ENCODE assay signal across 16 cellular contexts in genomic region chr10:97459111-97459510, GRCh38. TPM values are rescaled to one million over a fixed set of nuclear protein-coding genes. Genes with fewer than 3 reads are reported as not detected.
DNase-seq lines count a peak whose midpoint lies in the region; ATAC-seq and TF ChIP-seq lines count a peak whose summit lies in the region.
"Had no signal": no experiment of that assay in that cellular context is flagged by ENCODE, and none has a peak within 500 bp of the region (broad histone marks: within the 10 kb centered on the region; RNA-seq: fewer than 3 reads in every experiment).

No MANE protein-coding gene starts in this region.

- WGBS in endodermal cell (ENCODE audit: insufficient coverage in 1 of 2, insufficient read length in 1 of 2), 2 experiments = 94 to 100% methylated on average over 2 to 7 of the region's 7 CpGs

- H3K36me3 ChIP-seq in endodermal cell (ENCODE audit: control insufficient read depth, insufficient read depth, low read length) = peaks cover 95% of the 10 kb centered on the region

- no peaks in the 10 kb centered on the region for H3K27me3 Mint-ChIP-seq in activated CD8-positive, alpha-beta T cell treated with anti-CD3 and anti-CD28 coated beads for 36 hours
- H3K27me3 Mint-ChIP-seq in activated CD8-positive, alpha-beta T cell treated with anti-CD3 and anti-CD28 coated beads, Interleukin-2, amount 10 ng/mL, durations not matched to agents 7 days and 5 days (ENCODE audit: low read depth) = no peaks in the 10 kb centered on the region
- no peaks in the 10 kb centered on the region for H3K27me3 Mint-ChIP-seq in chondrocyte (ENCODE audit: low read depth)
- H3K27me3 Mint-ChIP-seq in endodermal cell (ENCODE audit: insufficient read depth) = no peaks in the 10 kb centered on the region
- H3K27me3 Mint-ChIP-seq: CD4-positive, alpha-beta T cell had no signal

- POLR2A ChIA-PET in activated CD8-positive, alpha-beta T cell treated with anti-CD3 and anti-CD28 coated beads for 36 hours (lab: Charles Lee) = interaction anchor here (0.6 kb wide), 1 partner anchor 38 kb away, joined by 3 read pairs; no protein-coding TSS in a partner anchor
- POLR2A ChIA-PET in activated CD8-positive, alpha-beta T cell treated with anti-CD3 and anti-CD28 coated beads, Interleukin-2, amount 10 ng/mL, durations not matched to agents 7 days and 5 days (lab: Charles Lee) = no interaction called here
- POLR2A ChIA-PET in RWPE1 (lab: Yijun Ruan, JAX; ENCODE audit: low non-redundant PET) = no interaction called here

- peaks cover 14% of the 10 kb centered on the region for H3K4me1 Mint-ChIP-seq in activated CD8-positive, alpha-beta T cell treated with anti-CD3 and anti-CD28 coated beads for 36 hours (ENCODE audit: low read depth)
- H3K4me1 Mint-ChIP-seq in activated CD8-positive, alpha-beta T cell treated with anti-CD3 and anti-CD28 coated beads, Interleukin-2, amount 10 ng/mL, durations not matched to agents 7 days and 5 days (ENCODE audit: low read depth) = peaks cover 5% of the 10 kb centered on the region
- H3K4me1 Mint-ChIP-seq in chondrocyte (ENCODE audit: low read depth) (peaks cover 15% of the 10 kb centered on the region), endodermal cell (no peaks in the 10 kb centered on the region)
- peaks cover 7% of the 10 kb centered on the region for H3K4me1 Mint-ChIP-seq in stimulated activated effector memory CD8-positive, alpha-beta T cell treated with anti-CD3 and anti-CD28 coated beads, Interleukin-12 subunit alpha, Interleukin-12 subunit beta, amount 100 ng/mL, for 72 hours

- TF ChIP-seq CTCF in activated CD8-positive, alpha-beta T cell treated with anti-CD3 and anti-CD28 coated beads for 36 hours (IDR thresholded peaks at IDR 0.05) = no peak
- TF ChIP-seq CTCF in RWPE1 (conservative IDR thresholded peaks at IDR 0.05; ENCODE audit: low read depth) (no peak), chondrocyte (IDR thresholded peaks at IDR 0.05) (no peak), endodermal cell (conservative IDR thresholded peaks at IDR 0.05) (no peak)

- intact Hi-C loops in activated CD8-positive, alpha-beta T cell treated with anti-CD3 and anti-CD28 coated beads for 36 hours (cut with micrococcal nuclease) = no loop called here

- H3K4me3 ChIP-seq in endodermal cell (ENCODE audit: low read length) = no peak overlapping the region
- H3K4me3 ChIP-seq: K562 had no signal

- no peak overlapping the region for H3K4me3 Mint-ChIP-seq in activated CD8-positive, alpha-beta T cell treated with anti-CD3 and anti-CD28 coated beads for 36 hours
- H3K4me3 Mint-ChIP-seq in activated CD8-positive, alpha-beta T cell treated with anti-CD3 and anti-CD28 coated beads, Interleukin-2, amount 10 ng/mL, durations not matched to agents 7 days and 5 days = no peak overlapping the region
- H3K4me3 Mint-ChIP-seq in chondrocyte (ENCODE audit: unreplicated experiment) (no peak overlapping the region), endodermal cell (no peak overlapping the region)
- no peak overlapping the region for H3K4me3 Mint-ChIP-seq in stimulated activated effector memory CD8-positive, alpha-beta T cell treated with anti-CD3 and anti-CD28 coated beads, Interleukin-12 subunit alpha, Interleukin-12 subunit beta, amount 100 ng/mL, for 72 hours
- H3K4me3 Mint-ChIP-seq: CD4-positive, alpha-beta T cell had no signal

- ATAC-seq in activated CD8-positive, alpha-beta T cell treated with anti-CD3 and anti-CD28 coated beads for 36 hours = no peak
- ATAC-seq in activated CD8-positive, alpha-beta T cell treated with anti-CD3 and anti-CD28 coated beads, Interleukin-2, amount 10 ng/mL, durations not matched to agents 7 days and 5 days = no peak
- no peak for ATAC-seq in stimulated activated effector memory CD8-positive, alpha-beta T cell treated with anti-CD3 and anti-CD28 coated beads, Interleukin-12 subunit alpha, Interleukin-12 subunit beta, amount 100 ng/mL, for 72 hours
- ATAC-seq: K562, Panc1 had no signal

- no peak overlapping the region for H3K9ac ChIP-seq in endodermal cell (ENCODE audit: extremely low read depth, low read length, poor library complexity, severe bottlenecking)

- H3K27ac ChIP-seq in RWPE1 (0 out of 2 replicates have a peak overlapping the region, but pooled peaks have one; percentile 7), endodermal cell (ENCODE audit: low read depth, low read length) (no peak overlapping the region)

- H3K27me3 ChIP-seq in endodermal cell (ENCODE audit: control insufficient read depth, insufficient read depth, low read length, poor library complexity, severe bottlenecking) = no peaks in the 10 kb centered on the region
- H3K27me3 ChIP-seq: BE2C had no signal

- H3K9me3 ChIP-seq in endodermal cell (ENCODE audit: control insufficient read depth, low read length) = no peaks in the 10 kb centered on the region
- H3K9me3 ChIP-seq: BE2C had no signal

- no peaks in the 10 kb centered on the region for H3K4me1 ChIP-seq in endodermal cell (ENCODE audit: control insufficient read depth, insufficient read depth, low read length)

- CTCF ChIA-PET in activated CD8-positive, alpha-beta T cell treated with anti-CD3 and anti-CD28 coated beads for 36 hours (lab: Charles Lee) = interaction anchor here (0.8 to 1.4 kb wide), 2 partner anchors 11 to 51 kb away, joined by 3 read pairs; no protein-coding TSS in a partner anchor
- CTCF ChIA-PET in activated CD8-positive, alpha-beta T cell treated with anti-CD3 and anti-CD28 coated beads, Interleukin-2, amount 10 ng/mL, durations not matched to agents 7 days and 5 days (lab: Charles Lee) = no interaction called here
- CTCF ChIA-PET in RWPE1 (lab: Yijun Ruan, JAX) = interaction anchor here (1.1 kb wide), 1 partner anchor 152 kb away, joined by 6 read pairs; no protein-coding TSS in a partner anchor

- H3K36me3 Mint-ChIP-seq in activated CD8-positive, alpha-beta T cell treated with anti-CD3 and anti-CD28 coated beads for 36 hours (ENCODE audit: low read depth) = peaks cover 66% of the 10 kb centered on the region
- H3K36me3 Mint-ChIP-seq in activated CD8-positive, alpha-beta T cell treated with anti-CD3 and anti-CD28 coated beads, Interleukin-2, amount 10 ng/mL, durations not matched to agents 7 days and 5 days (ENCODE audit: low read depth) = peaks cover 83% of the 10 kb centered on the region
- peaks cover 51% of the 10 kb centered on the region for H3K36me3 Mint-ChIP-seq in chondrocyte (ENCODE audit: low read depth)
- H3K36me3 Mint-ChIP-seq in stimulated activated effector memory CD8-positive, alpha-beta T cell treated with anti-CD3 and anti-CD28 coated beads, Interleukin-12 subunit alpha, Interleukin-12 subunit beta, amount 100 ng/mL, for 72 hours = peaks cover 96% of the 10 kb centered on the region
- peaks cover 82% of the 10 kb centered on the region for H3K36me3 Mint-ChIP-seq in endodermal cell (ENCODE audit: low read depth)

- DNase-seq in activated CD8-positive, alpha-beta T cell treated with anti-CD3 and anti-CD28 coated beads for 36 hours = no peak
- DNase-seq in activated CD8-positive, alpha-beta T cell treated with anti-CD3 and anti-CD28 coated beads, Interleukin-2, amount 10 ng/mL, durations not matched to agents 7 days and 5 days = no peak
- DNase-seq in RWPE1 (ENCODE audit: low spot score) (no peak), chondrocyte (ENCODE audit: low spot score) (no peak), islet precursor cell (no peak), endodermal cell (no peak), NCI-H1930 (lab: John Stamatoyannopoulos, UW) (no peak)
- no peak for DNase-seq in stimulated activated effector memory CD8-positive, alpha-beta T cell treated with anti-CD3 and anti-CD28 coated beads, Interleukin-12 subunit alpha, Interleukin-12 subunit beta, amount 100 ng/mL, for 72 hours (ENCODE audit: low spot score in 2 of 2)
- DNase-seq: 8988T; BE2C; CD4-positive, alpha-beta T cell; GF-D8; GOT3; NCI-H1105 had no signal

- peak overlapping the region; percentile 31 for H3K27ac Mint-ChIP-seq in activated CD8-positive, alpha-beta T cell treated with anti-CD3 and anti-CD28 coated beads for 36 hours
- H3K27ac Mint-ChIP-seq in activated CD8-positive, alpha-beta T cell treated with anti-CD3 and anti-CD28 coated beads, Interleukin-2, amount 10 ng/mL, durations not matched to agents 7 days and 5 days = no peak overlapping the region
- H3K27ac Mint-ChIP-seq in chondrocyte (ENCODE audit: unreplicated experiment) (peak overlapping the region; percentile 55), endodermal cell (no peak overlapping the region)
- peak overlapping the region; percentile 82 for H3K27ac Mint-ChIP-seq in stimulated activated effector memory CD8-positive, alpha-beta T cell treated with anti-CD3 and anti-CD28 coated beads, Interleukin-12 subunit alpha, Interleukin-12 subunit beta, amount 100 ng/mL, for 72 hours
- H3K27ac Mint-ChIP-seq: CD4-positive, alpha-beta T cell had no signal

- H3K9me3 Mint-ChIP-seq in activated CD8-positive, alpha-beta T cell treated with anti-CD3 and anti-CD28 coated beads for 36 hours = no peaks in the 10 kb centered on the region
- H3K9me3 Mint-ChIP-seq in activated CD8-positive, alpha-beta T cell treated with anti-CD3 and anti-CD28 coated beads, Interleukin-2, amount 10 ng/mL, durations not matched to agents 7 days and 5 days (ENCODE audit: insufficient read depth) = no peaks in the 10 kb centered on the region
- H3K9me3 Mint-ChIP-seq in chondrocyte (ENCODE audit: low read depth) (no peaks in the 10 kb centered on the region), endodermal cell (no peaks in the 10 kb centered on the region)
- H3K9me3 Mint-ChIP-seq in stimulated activated effector memory CD8-positive, alpha-beta T cell treated with anti-CD3 and anti-CD28 coated beads, Interleukin-12 subunit alpha, Interleukin-12 subunit beta, amount 100 ng/mL, for 72 hours = no peaks in the 10 kb centered on the region
- H3K9me3 Mint-ChIP-seq: CD4-positive, alpha-beta T cell had no signal

RNA-seq across cellular contexts. Expression of gene ZDHHC16, which starts 13.1 kb away (rescaled TPM):
- 10 to 100 TPM; 23.8 to 25.2 TPM for total RNA-seq in activated CD8-positive, alpha-beta T cell treated with anti-CD3 and anti-CD28 coated beads for 36 hours
- 10 to 100 TPM; 35.8 to 36.2 TPM for total RNA-seq in activated CD8-positive, alpha-beta T cell treated with anti-CD3 and anti-CD28 coated beads, Interleukin-2, amount 10 ng/mL, durations not matched to agents 7 days and 5 days
- total RNA-seq in chondrocyte = 50.4 to 64.8 TPM (median 53.0 TPM) in 3 replicates
- 10 to 100 TPM; 44.5 to 53.6 TPM for total RNA-seq in endodermal cell
- polyA plus RNA-seq in endodermal cell (2013, experiment 1 of 2) = 39.3 TPM
- polyA plus RNA-seq in endodermal cell (2013, experiment 2 of 2) = 34.4 TPM

RNA-seq across cellular contexts. Expression of gene EXOSC1, which starts 13.3 kb away (rescaled TPM):
- total RNA-seq in activated CD8-positive, alpha-beta T cell treated with anti-CD3 and anti-CD28 coated beads for 36 hours = 10 to 100 TPM; 43.3 to 49.2 TPM
- total RNA-seq in activated CD8-positive, alpha-beta T cell treated with anti-CD3 and anti-CD28 coated beads, Interleukin-2, amount 10 ng/mL, durations not matched to agents 7 days and 5 days = 10 to 100 TPM; 47.1 to 48.2 TPM
- 28.6 to 41.2 TPM (median 28.7 TPM) in 3 replicates for total RNA-seq in chondrocyte
- 10 to 100 TPM; 48.9 to 55.6 TPM for total RNA-seq in endodermal cell
- polyA plus RNA-seq in endodermal cell (2013, experiment 1 of 2) = 57.7 TPM
- polyA plus RNA-seq in endodermal cell (2013, experiment 2 of 2) = 54.7 TPM

RNA-seq across cellular contexts. Expression of gene PGAM1, which starts 33.1 kb away (rescaled TPM):
- 1,000 to 10,000 TPM; 1,193 to 1,205 TPM for total RNA-seq in activated CD8-positive, alpha-beta T cell treated with anti-CD3 and anti-CD28 coated beads for 36 hours
- total RNA-seq in activated CD8-positive, alpha-beta T cell treated with anti-CD3 and anti-CD28 coated beads, Interleukin-2, amount 10 ng/mL, durations not matched to agents 7 days and 5 days = 100 to 1,000 TPM; 517 to 529 TPM
- total RNA-seq in chondrocyte (304 to 334 TPM (median 324 TPM) in 3 replicates), endodermal cell (100 to 1,000 TPM; 490 to 499 TPM)
- polyA plus RNA-seq in endodermal cell (2013, experiment 1 of 2) = 541 TPM
- polyA plus RNA-seq in endodermal cell (2013, experiment 2 of 2) = 508 TPM

RNA-seq across cellular contexts. Expression of gene MMS19, which starts 39.1 kb away (rescaled TPM):
- total RNA-seq in activated CD8-positive, alpha-beta T cell treated with anti-CD3 and anti-CD28 coated beads for 36 hours = 100 to 1,000 TPM; 107 to 108 TPM
- 10 to 100 TPM; 71.7 to 73.3 TPM for total RNA-seq in activated CD8-positive, alpha-beta T cell treated with anti-CD3 and anti-CD28 coated beads, Interleukin-2, amount 10 ng/mL, durations not matched to agents 7 days and 5 days
- total RNA-seq in chondrocyte (63.4 to 80.2 TPM (median 66.6 TPM) in 3 replicates), endodermal cell (10 to 100 TPM; 84.2 to 98.8 TPM)
- polyA plus RNA-seq in endodermal cell (2013, experiment 1 of 2) = 103 TPM
- 84.0 TPM for polyA plus RNA-seq in endodermal cell (2013, experiment 2 of 2)

RNA-seq across cellular contexts. Expression of gene UBTD1, which starts 39.6 kb away (rescaled TPM):
- total RNA-seq in activated CD8-positive, alpha-beta T cell treated with anti-CD3 and anti-CD28 coated beads for 36 hours = 1 to 10 TPM; 1.6 to 2.1 TPM
- 1 to 10 TPM in 1 of 2 experiments, under 1 TPM in 1; 0.58 to 1.1 TPM for total RNA-seq in activated CD8-positive, alpha-beta T cell treated with anti-CD3 and anti-CD28 coated beads, Interleukin-2, amount 10 ng/mL, durations not matched to agents 7 days and 5 days
- 29.3 to 38.2 TPM (median 38.2 TPM) in 3 replicates for total RNA-seq in chondrocyte
- 10 to 100 TPM; 19.1 to 19.3 TPM for total RNA-seq in endodermal cell
- polyA plus RNA-seq in endodermal cell (2013, experiment 1 of 2) = 11.7 TPM
- polyA plus RNA-seq in endodermal cell (2013, experiment 2 of 2) = 12.2 TPM

Comparison
In these comparisons a context has a peak if more than half of its experiments do, and no peak if none do; other contexts are left out.
1. H3K27ac Mint-ChIP-seq: peak in activated CD8-positive, alpha-beta T cell treated with anti-CD3 and anti-CD28 coated beads for 36 hours (single experiment), chondrocyte (single experiment) and stimulated activated effector memory CD8-positive, alpha-beta T cell treated with anti-CD3 and anti-CD28 coated beads, Interleukin-12 subunit alpha, Interleukin-12 subunit beta, amount 100 ng/mL, for 72 hours (single experiment); none in activated CD8-positive, alpha-beta T cell treated with anti-CD3 and anti-CD28 coated beads, Interleukin-2, amount 10 ng/mL, durations not matched to agents 7 days and 5 days (single experiment) and endodermal cell (single experiment).